1 cellular context compared by ENCODE assay signal in genomic region chr19:2048959-2049740, GRCh38.
TF ChIP-seq lines count a peak whose summit lies in the region.

No MANE protein-coding gene starts in this region.

TF ChIP-seq in K562, 482 proteins besides CTCF, POLR2A, EP300 and RAD21 (continues in another document):
- TF ChIP-seq ATF1 (CRISPR knock-in tag; IDR thresholded peaks at IDR 0.05) (no peak), ATF1 (tag; IDR thresholded peaks at IDR 0.05) (no peak), RBM22 (IDR thresholded peaks at IDR 0.05; ENCODE audit: low read depth, low read length, poor library complexity, severe bottlenecking) (peak; percentile 88), REST (CRISPR knock-in tag; IDR thresholded peaks at IDR 0.05; ENCODE audit: low read depth) (no peak), ZNF23 (CRISPR knock-in tag; IDR thresholded peaks at IDR 0.05) (no peak), ZNF740 (CRISPR knock-in tag; IDR thresholded peaks at IDR 0.05) (no peak), ZNF740 (tag; IDR thresholded peaks at IDR 0.05) (no peak), RNF2 (IDR thresholded peaks at IDR 0.05) (no peak), ZBTB33 (CRISPR knock-in tag; IDR thresholded peaks at IDR 0.05) (0 out of 2 replicates have a peak, but pooled peaks have one; percentile 40), RBM14 (IDR thresholded peaks at IDR 0.05; ENCODE audit: borderline replicate concordance, insufficient read depth, low read depth, low read length) (peak; percentile 96; the same call in 1 of the 2 replicates), FIP1L1 (IDR thresholded peaks at IDR 0.05; ENCODE audit: low read depth, low read length, poor library complexity, severe bottlenecking) (no peak), RNF219 (CRISPR knock-in tag; IDR thresholded peaks at IDR 0.05) (no peak), CREB1 (IDR thresholded peaks at IDR 0.05) (no peak), CREB1 (CRISPR knock-in tag; IDR thresholded peaks at IDR 0.05) (0 out of 2 replicates have a peak, but pooled peaks have one; percentile 6), SP1 (CRISPR knock-in tag; IDR thresholded peaks at IDR 0.05) (no peak), POLR2H (tag; IDR thresholded peaks at IDR 0.05; ENCODE audit: low read depth) (no peak), MAFK (IDR thresholded peaks at IDR 0.05; ENCODE audit: low read length) (no peak), C11orf30 (IDR thresholded peaks at IDR 0.05; ENCODE audit: low read depth) (no peak), BRCA1 (IDR thresholded peaks at IDR 0.05) (no peak), BRCA1 (CRISPR knock-in tag; IDR thresholded peaks at IDR 0.05) (0 out of 2 replicates have a peak, but pooled peaks have one; percentile 35), MEIS2 (IDR thresholded peaks at IDR 0.05; ENCODE audit: partially characterized antibody) (no peak), ZNF143 (CRISPR knock-in tag; IDR thresholded peaks at IDR 0.05) (no peak), NCOR1 (IDR thresholded peaks at IDR 0.05) (no peak), DIDO1 (tag; IDR thresholded peaks at IDR 0.05; ENCODE audit: low read depth) (no peak), ZEB2 (IDR thresholded peaks at IDR 0.05) (no peak), RBFOX2 (IDR thresholded peaks at IDR 0.05; ENCODE audit: low read depth, low read length) (peak; percentile 69), CBFB (CRISPR knock-in tag; IDR thresholded peaks at IDR 0.05) (no peak), FOXA3 (CRISPR knock-in tag; conservative IDR thresholded peaks at IDR 0.05 in 1 of 2, IDR thresholded peaks at IDR 0.05 in 1 of 2) (peak in 1 of 2 experiments; percentile 40; a peak in 1 of 4 replicates), POU5F1 (IDR thresholded peaks at IDR 0.05; ENCODE audit: borderline replicate concordance, low read depth, low read length, partially characterized antibody) (no peak), FOXM1 (IDR thresholded peaks at IDR 0.05; ENCODE audit: low read depth) (no peak), FOXM1 (CRISPR knock-in tag; IDR thresholded peaks at IDR 0.05; ENCODE audit: low read depth) (no peak)
- TF ChIP-seq, protein P1, sequence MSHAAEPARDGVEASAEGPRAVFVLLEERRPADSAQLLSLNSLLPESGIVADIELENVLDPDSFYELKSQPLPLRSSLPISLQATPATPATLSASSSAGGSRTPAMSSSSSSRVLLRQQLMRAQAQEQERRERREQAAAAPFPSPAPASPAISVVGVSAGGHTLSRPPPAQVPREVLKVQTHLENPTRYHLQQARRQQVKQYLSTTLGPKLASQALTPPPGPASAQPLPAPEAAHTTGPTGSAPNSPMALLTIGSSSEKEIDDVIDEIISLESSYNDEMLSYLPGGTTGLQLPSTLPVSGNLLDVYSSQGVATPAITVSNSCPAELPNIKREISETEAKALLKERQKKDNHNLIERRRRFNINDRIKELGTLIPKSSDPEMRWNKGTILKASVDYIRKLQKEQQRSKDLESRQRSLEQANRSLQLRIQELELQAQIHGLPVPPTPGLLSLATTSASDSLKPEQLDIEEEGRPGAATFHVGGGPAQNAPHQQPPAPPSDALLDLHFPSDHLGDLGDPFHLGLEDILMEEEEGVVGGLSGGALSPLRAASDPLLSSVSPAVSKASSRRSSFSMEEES (CRISPR knock-in tag; IDR thresholded peaks at IDR 0.05): no peak
- TF ChIP-seq, protein P2, sequence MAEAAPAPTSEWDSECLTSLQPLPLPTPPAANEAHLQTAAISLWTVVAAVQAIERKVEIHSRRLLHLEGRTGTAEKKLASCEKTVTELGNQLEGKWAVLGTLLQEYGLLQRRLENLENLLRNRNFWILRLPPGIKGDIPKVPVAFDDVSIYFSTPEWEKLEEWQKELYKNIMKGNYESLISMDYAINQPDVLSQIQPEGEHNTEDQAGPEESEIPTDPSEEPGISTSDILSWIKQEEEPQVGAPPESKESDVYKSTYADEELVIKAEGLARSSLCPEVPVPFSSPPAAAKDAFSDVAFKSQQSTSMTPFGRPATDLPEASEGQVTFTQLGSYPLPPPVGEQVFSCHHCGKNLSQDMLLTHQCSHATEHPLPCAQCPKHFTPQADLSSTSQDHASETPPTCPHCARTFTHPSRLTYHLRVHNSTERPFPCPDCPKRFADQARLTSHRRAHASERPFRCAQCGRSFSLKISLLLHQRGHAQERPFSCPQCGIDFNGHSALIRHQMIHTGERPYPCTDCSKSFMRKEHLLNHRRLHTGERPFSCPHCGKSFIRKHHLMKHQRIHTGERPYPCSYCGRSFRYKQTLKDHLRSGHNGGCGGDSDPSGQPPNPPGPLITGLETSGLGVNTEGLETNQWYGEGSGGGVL (CRISPR knock-in tag; IDR thresholded peaks at IDR 0.05): no peak
- TF ChIP-seq, protein P3, sequence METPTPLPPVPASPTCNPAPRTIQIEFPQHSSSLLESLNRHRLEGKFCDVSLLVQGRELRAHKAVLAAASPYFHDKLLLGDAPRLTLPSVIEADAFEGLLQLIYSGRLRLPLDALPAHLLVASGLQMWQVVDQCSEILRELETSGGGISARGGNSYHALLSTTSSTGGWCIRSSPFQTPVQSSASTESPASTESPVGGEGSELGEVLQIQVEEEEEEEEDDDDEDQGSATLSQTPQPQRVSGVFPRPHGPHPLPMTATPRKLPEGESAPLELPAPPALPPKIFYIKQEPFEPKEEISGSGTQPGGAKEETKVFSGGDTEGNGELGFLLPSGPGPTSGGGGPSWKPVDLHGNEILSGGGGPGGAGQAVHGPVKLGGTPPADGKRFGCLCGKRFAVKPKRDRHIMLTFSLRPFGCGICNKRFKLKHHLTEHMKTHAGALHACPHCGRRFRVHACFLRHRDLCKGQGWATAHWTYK (CRISPR knock-in tag; IDR thresholded peaks at IDR 0.05): no peak
- TF ChIP-seq, protein P4, sequence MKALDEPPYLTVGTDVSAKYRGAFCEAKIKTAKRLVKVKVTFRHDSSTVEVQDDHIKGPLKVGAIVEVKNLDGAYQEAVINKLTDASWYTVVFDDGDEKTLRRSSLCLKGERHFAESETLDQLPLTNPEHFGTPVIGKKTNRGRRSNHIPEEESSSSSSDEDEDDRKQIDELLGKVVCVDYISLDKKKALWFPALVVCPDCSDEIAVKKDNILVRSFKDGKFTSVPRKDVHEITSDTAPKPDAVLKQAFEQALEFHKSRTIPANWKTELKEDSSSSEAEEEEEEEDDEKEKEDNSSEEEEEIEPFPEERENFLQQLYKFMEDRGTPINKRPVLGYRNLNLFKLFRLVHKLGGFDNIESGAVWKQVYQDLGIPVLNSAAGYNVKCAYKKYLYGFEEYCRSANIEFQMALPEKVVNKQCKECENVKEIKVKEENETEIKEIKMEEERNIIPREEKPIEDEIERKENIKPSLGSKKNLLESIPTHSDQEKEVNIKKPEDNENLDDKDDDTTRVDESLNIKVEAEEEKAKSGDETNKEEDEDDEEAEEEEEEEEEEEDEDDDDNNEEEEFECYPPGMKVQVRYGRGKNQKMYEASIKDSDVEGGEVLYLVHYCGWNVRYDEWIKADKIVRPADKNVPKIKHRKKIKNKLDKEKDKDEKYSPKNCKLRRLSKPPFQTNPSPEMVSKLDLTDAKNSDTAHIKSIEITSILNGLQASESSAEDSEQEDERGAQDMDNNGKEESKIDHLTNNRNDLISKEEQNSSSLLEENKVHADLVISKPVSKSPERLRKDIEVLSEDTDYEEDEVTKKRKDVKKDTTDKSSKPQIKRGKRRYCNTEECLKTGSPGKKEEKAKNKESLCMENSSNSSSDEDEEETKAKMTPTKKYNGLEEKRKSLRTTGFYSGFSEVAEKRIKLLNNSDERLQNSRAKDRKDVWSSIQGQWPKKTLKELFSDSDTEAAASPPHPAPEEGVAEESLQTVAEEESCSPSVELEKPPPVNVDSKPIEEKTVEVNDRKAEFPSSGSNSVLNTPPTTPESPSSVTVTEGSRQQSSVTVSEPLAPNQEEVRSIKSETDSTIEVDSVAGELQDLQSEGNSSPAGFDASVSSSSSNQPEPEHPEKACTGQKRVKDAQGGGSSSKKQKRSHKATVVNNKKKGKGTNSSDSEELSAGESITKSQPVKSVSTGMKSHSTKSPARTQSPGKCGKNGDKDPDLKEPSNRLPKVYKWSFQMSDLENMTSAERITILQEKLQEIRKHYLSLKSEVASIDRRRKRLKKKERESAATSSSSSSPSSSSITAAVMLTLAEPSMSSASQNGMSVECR (CRISPR knock-in tag; IDR thresholded peaks at IDR 0.05): no peak; the same call in 1 of the 2 replicates
- TF ChIP-seq, protein P5, sequence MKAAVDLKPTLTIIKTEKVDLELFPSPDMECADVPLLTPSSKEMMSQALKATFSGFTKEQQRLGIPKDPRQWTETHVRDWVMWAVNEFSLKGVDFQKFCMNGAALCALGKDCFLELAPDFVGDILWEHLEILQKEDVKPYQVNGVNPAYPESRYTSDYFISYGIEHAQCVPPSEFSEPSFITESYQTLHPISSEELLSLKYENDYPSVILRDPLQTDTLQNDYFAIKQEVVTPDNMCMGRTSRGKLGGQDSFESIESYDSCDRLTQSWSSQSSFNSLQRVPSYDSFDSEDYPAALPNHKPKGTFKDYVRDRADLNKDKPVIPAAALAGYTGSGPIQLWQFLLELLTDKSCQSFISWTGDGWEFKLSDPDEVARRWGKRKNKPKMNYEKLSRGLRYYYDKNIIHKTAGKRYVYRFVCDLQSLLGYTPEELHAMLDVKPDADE (conservative IDR thresholded peaks at IDR 0.05; ENCODE audit: control insufficient read depth, low read depth, low read length): no peak
- TF ChIP-seq, protein P6, sequence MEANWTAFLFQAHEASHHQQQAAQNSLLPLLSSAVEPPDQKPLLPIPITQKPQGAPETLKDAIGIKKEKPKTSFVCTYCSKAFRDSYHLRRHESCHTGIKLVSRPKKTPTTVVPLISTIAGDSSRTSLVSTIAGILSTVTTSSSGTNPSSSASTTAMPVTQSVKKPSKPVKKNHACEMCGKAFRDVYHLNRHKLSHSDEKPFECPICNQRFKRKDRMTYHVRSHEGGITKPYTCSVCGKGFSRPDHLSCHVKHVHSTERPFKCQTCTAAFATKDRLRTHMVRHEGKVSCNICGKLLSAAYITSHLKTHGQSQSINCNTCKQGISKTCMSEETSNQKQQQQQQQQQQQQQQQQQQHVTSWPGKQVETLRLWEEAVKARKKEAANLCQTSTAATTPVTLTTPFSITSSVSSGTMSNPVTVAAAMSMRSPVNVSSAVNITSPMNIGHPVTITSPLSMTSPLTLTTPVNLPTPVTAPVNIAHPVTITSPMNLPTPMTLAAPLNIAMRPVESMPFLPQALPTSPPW (CRISPR knock-in tag; IDR thresholded peaks at IDR 0.05): no peak
